Comparison of ENCODE assay signal across 14 cellular contexts in genomic region chr4:137960371-137961050, GRCh38.
DNase-seq lines count a peak whose midpoint lies in the region; ATAC-seq, FAIRE-seq and TF ChIP-seq lines count a peak whose summit lies in the region.
"Had no signal": no experiment of that assay in that cellular context is flagged by ENCODE, and none has a peak within 500 bp of the region (broad histone marks: within the 10 kb centered on the region; RNA-seq: fewer than 3 reads in every experiment).

No MANE protein-coding gene starts in this region.

- FAIRE-seq in bronchial epithelial cell (lab: Jason Lieb, UNC) = no peak
- FAIRE-seq: A204.1 had no signal

- intact Hi-C loops in sciatic nerve (cut with DNase I) = no loop called here

- no peak for TF ChIP-seq CTCF in bronchial epithelial cell (IDR thresholded peaks at IDR 0.05; ENCODE audit: insufficient read depth, low read length, severe bottlenecking)

- DNase-seq in LHCN-M2 (ENCODE audit: low read depth) (peak; percentile 81), bronchial epithelial cell (ENCODE audit: low read depth) (peak; percentile 89), kidney tubule cell (ENCODE audit: low spot score) (peak; percentile 34), NCI-H128 (lab: John Stamatoyannopoulos, UW; ENCODE audit: unreplicated experiment) (no peak), anterior cingulate cortex (lab: John Stamatoyannopoulos, UW) (no peak), sciatic nerve (ENCODE audit: low spot score) (no peak), NCI-H2171 (lab: John Stamatoyannopoulos, UW) (no peak)
- DNase-seq: DMS53; NCI-H1417 treated with DMSO at 0.1 percent for 48 hours; stimulated activated CD4-positive, alpha-beta T cell treated with anti-CD3 and anti-CD28 coated beads, Interleukin-12 subunit alpha, Interleukin-12 subunit beta, amount 100 ng/mL, for 4 hours; transverse colon had no signal

- H3K27ac ChIP-seq in ACC112 (ENCODE audit: low read depth, low read length) = peak overlapping the region; percentile 80
- H3K27ac ChIP-seq: transverse colon had no signal

- H2AFZ ChIP-seq in ACC112 (ENCODE audit: low read length, unreplicated experiment) = peak overlapping the region; percentile 65

- H3K4me1 ChIP-seq in ACC112 (ENCODE audit: control insufficient read depth, insufficient read depth, low read length, unreplicated experiment) = peaks cover 41% of the 10 kb centered on the region
- H3K4me1 ChIP-seq: transverse colon had no signal

- ATAC-seq in sciatic nerve = no peak
- ATAC-seq: HCT116 had no signal

- H3K79me2 ChIP-seq in ACC112 (ENCODE audit: control insufficient read depth, insufficient read depth, low read length, unreplicated experiment) = no peaks in the 10 kb centered on the region

- H3K4me3 ChIP-seq in ACC112 (ENCODE audit: low read depth, low read length) (peak overlapping the region; percentile 47), bronchial epithelial cell (ENCODE audit: low read depth, low read length) (no peak overlapping the region)
- H3K4me3 ChIP-seq: transverse colon had no signal

- no peaks in the 10 kb centered on the region for H3K36me3 ChIP-seq in ACC112 (ENCODE audit: insufficient read depth, low read length)
- no peaks in the 10 kb centered on the region for H3K36me3 ChIP-seq in bronchial epithelial cell (ENCODE audit: control insufficient read depth, insufficient read depth, low read length)
- H3K36me3 ChIP-seq: transverse colon had no signal

- no peaks in the 10 kb centered on the region for H3K27me3 ChIP-seq in ACC112 (ENCODE audit: insufficient read depth, low read length)
- H3K27me3 ChIP-seq in bronchial epithelial cell (ENCODE audit: control insufficient read depth, insufficient read depth, low read length) = no peaks in the 10 kb centered on the region
- H3K27me3 ChIP-seq: transverse colon had no signal

Comparison
In these comparisons a context has a peak if more than half of its experiments do, and no peak if none do; other contexts are left out.
1. DNase-seq: peak in LHCN-M2 (single experiment), bronchial epithelial cell (single experiment) and kidney tubule cell (single experiment); none in NCI-H128 (single experiment), anterior cingulate cortex (0 of 58), sciatic nerve (single experiment) and NCI-H2171 (single experiment).